ENCODE assay signal across 32 cellular contexts in the genomic region with DNA sequence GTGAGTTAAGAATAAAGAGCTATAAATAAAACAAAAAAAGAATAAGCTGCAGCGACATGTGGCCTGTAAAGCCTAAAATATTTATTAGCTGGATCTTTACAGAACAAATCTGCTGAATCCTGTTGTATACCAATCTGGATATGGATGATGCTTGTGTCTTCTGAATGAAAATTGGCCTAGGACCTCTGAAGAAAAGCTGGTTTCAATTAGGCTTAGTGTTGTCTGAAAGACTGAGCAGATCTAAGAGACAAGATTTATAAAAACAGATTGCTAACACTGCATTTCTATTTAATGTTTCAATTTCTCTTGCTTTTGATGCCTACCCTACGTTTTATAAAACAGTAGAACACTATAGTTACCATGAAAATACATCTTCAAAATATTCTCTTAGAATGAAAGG.
"Had no signal": no experiment of that assay in that cellular context is flagged by ENCODE, and none has a peak within 500 bp of the region (broad histone marks: within the 10 kb centered on the region; RNA-seq: fewer than 3 reads in every experiment).

No MANE protein-coding gene starts in this region.

- H3K4me3 ChIP-seq: left ventricle myocardium inferior, ovary, skin epidermis, testis, transverse colon had no signal

- FAIRE-seq: astrocyte had no signal

- H3K27ac Mint-ChIP-seq: activated naive CD4-positive, alpha-beta T cell treated with anti-CD3 and anti-CD28 coated beads, Interleukin-2, amount 10 ng/mL, durations not matched to agents 7 days and 5 days; activated naive CD8-positive, alpha-beta T cell treated with anti-CD3 and anti-CD28 coated beads, Interleukin-2, amount 10 ng/mL, durations not matched to agents 7 days and 5 days; effector memory CD8-positive, alpha-beta T cell; mesothelial cell of epicardium; nephron progenitor cell; progenitor cell of endocrine pancreas; T-helper 17 cell had no signal

- H3K36me3 ChIP-seq: neutrophil, ovary, transverse colon had no signal

- H3K27me3 ChIP-seq: neutrophil, ovary, testis, transverse colon had no signal

- ATAC-seq: activated CD4-positive, CD25-positive, alpha-beta regulatory T cell treated with anti-CD3 and anti-CD28 coated beads, Interleukin-2, amount 50 U/mL, for 24 hours; effector memory CD8-positive, alpha-beta T cell; esophagus mucosa; sciatic nerve; stimulated activated naive CD8-positive, alpha-beta T cell treated with anti-CD3 and anti-CD28 coated beads, Interleukin-15, Interleukin-2, amounts not matched to agents 100 U/mL and 50 U/mL, for 24 hours; T-helper 17 cell had no signal

- H3K9me3 Mint-ChIP-seq: activated naive CD4-positive, alpha-beta T cell treated with anti-CD3 and anti-CD28 coated beads, Interleukin-2, amount 10 ng/mL, durations not matched to agents 7 days and 5 days; activated naive CD8-positive, alpha-beta T cell treated with anti-CD3 and anti-CD28 coated beads, Interleukin-2, amount 10 ng/mL, durations not matched to agents 7 days and 5 days; effector memory CD8-positive, alpha-beta T cell; mesothelial cell of epicardium; naive B cell; nephron progenitor cell had no signal

- DNase-seq: activated CD4-positive, alpha-beta T cell treated with anti-CD3 and anti-CD28 coated beads for 48 hours; activated CD4-positive, alpha-beta T cell treated with anti-CD3 and anti-CD28 coated beads, Interleukin-2, amount 50 U/mL, for 48 hours; activated CD8-positive, alpha-beta memory T cell treated with anti-CD3 and anti-CD28 coated beads for 24 hours; activated effector memory CD4-positive, alpha-beta T cell treated with anti-CD3 and anti-CD28 coated beads, Interleukin-2, amount 50 U/mL, for 16 hours; activated naive CD4-positive, alpha-beta T cell treated with anti-CD3 and anti-CD28 coated beads, Interleukin-2, amount 10 ng/mL, durations not matched to agents 7 days and 5 days; activated naive CD8-positive, alpha-beta T cell treated with anti-CD3 and anti-CD28 coated beads, Interleukin-2, amount 10 ng/mL, durations not matched to agents 7 days and 5 days; amniotic stem cell; caudate nucleus; cortex of kidney; effector memory CD8-positive, alpha-beta T cell; foreskin melanocyte; left ventricle myocardium inferior; naive B cell; nephron progenitor cell; ovary; retina; stimulated activated CD4-positive, alpha-beta T cell treated with anti-CD3 and anti-CD28 coated beads, Interleukin-12 subunit alpha, Interleukin-12 subunit beta, amount 100 ng/mL, for 4 hours; stimulated activated CD4-positive, alpha-beta T cell treated with anti-CD3 and anti-CD28 coated beads, Interleukin-4, amount 100 ng/mL, for 1 hour; stimulated activated naive CD8-positive, alpha-beta T cell treated with anti-CD3 and anti-CD28 coated beads, Interleukin-15, Interleukin-2, amounts not matched to agents 100 U/mL and 50 U/mL, for 24 hours; T-helper 17 cell; T1000; testis; transverse colon; WERI-Rb-1 had no signal

- H3K4me1 Mint-ChIP-seq: activated naive CD4-positive, alpha-beta T cell treated with anti-CD3 and anti-CD28 coated beads, Interleukin-2, amount 10 ng/mL, durations not matched to agents 7 days and 5 days; activated naive CD8-positive, alpha-beta T cell treated with anti-CD3 and anti-CD28 coated beads, Interleukin-2, amount 10 ng/mL, durations not matched to agents 7 days and 5 days; mesothelial cell of epicardium; naive B cell; nephron progenitor cell; T-helper 17 cell had no signal

- H3K36me3 Mint-ChIP-seq: activated naive CD4-positive, alpha-beta T cell treated with anti-CD3 and anti-CD28 coated beads, Interleukin-2, amount 10 ng/mL, durations not matched to agents 7 days and 5 days; activated naive CD8-positive, alpha-beta T cell treated with anti-CD3 and anti-CD28 coated beads, Interleukin-2, amount 10 ng/mL, durations not matched to agents 7 days and 5 days; naive B cell had no signal

- H3K9me3 ChIP-seq: left ventricle myocardium inferior, neutrophil, ovary, testis, transverse colon had no signal

- H3K27me3 Mint-ChIP-seq: activated naive CD4-positive, alpha-beta T cell treated with anti-CD3 and anti-CD28 coated beads, Interleukin-2, amount 10 ng/mL, durations not matched to agents 7 days and 5 days; activated naive CD8-positive, alpha-beta T cell treated with anti-CD3 and anti-CD28 coated beads, Interleukin-2, amount 10 ng/mL, durations not matched to agents 7 days and 5 days; effector memory CD8-positive, alpha-beta T cell; naive B cell; progenitor cell of endocrine pancreas; T-helper 17 cell had no signal

- H3K4me3 Mint-ChIP-seq: activated naive CD4-positive, alpha-beta T cell treated with anti-CD3 and anti-CD28 coated beads, Interleukin-2, amount 10 ng/mL, durations not matched to agents 7 days and 5 days; activated naive CD8-positive, alpha-beta T cell treated with anti-CD3 and anti-CD28 coated beads, Interleukin-2, amount 10 ng/mL, durations not matched to agents 7 days and 5 days; effector memory CD8-positive, alpha-beta T cell; mesothelial cell of epicardium; naive B cell; nephron progenitor cell; T-helper 17 cell had no signal

- H3K4me1 ChIP-seq: testis had no signal

- H3K27ac ChIP-seq: left ventricle myocardium inferior, neutrophil, ovary, skin epidermis, testis, transverse colon, WERI-Rb-1 had no signal
